ENCODE assay signal across 1 cellular context in genomic region chr18:59141294-59142068, GRCh38.
A peak's percentile ranks its signal among the peaks of the same experiment; 100 is the strongest.
TF ChIP-seq lines count a peak whose summit lies in the region.

No MANE protein-coding gene starts in this region.

TF ChIP-seq in HepG2, 621 proteins besides CTCF, POLR2A, EP300 and RAD21 (continued from another document and continues in another):
- TF ChIP-seq ETS1 (CRISPR knock-in tag; IDR thresholded peaks at IDR 0.05) (no peak), KMT2B (CRISPR knock-in tag; IDR thresholded peaks at IDR 0.05) (peak; percentile 25), PRDM10 (CRISPR knock-in tag; IDR thresholded peaks at IDR 0.05; ENCODE audit: low read depth) (no peak), RORA (CRISPR knock-in tag; IDR thresholded peaks at IDR 0.05) (no peak), ZSCAN22 (CRISPR knock-in tag; IDR thresholded peaks at IDR 0.05) (no peak), MED1 (CRISPR knock-in tag; IDR thresholded peaks at IDR 0.05) (peak; percentile 70), TAF1 (CRISPR knock-in tag; IDR thresholded peaks at IDR 0.05) (peak; percentile 29; the same call in 1 of the 2 replicates), ZNF710 (CRISPR knock-in tag; IDR thresholded peaks at IDR 0.05; ENCODE audit: borderline replicate concordance) (peak; percentile 87), FOXP1 (IDR thresholded peaks at IDR 0.05) (peak; percentile 62), FOXP1 (CRISPR knock-in tag; IDR thresholded peaks at IDR 0.05) (peak; percentile 77), ZBTB39 (CRISPR knock-in tag; IDR thresholded peaks at IDR 0.05) (no peak), ZNF143 (CRISPR knock-in tag; IDR thresholded peaks at IDR 0.05) (0 out of 2 replicates have a peak, but pooled peaks have one; percentile 34), KDM6A (CRISPR knock-in tag; IDR thresholded peaks at IDR 0.05; ENCODE audit: low read depth) (0 out of 2 replicates have a peak, but pooled peaks have one; percentile 50), LCORL (IDR thresholded peaks at IDR 0.05) (no peak), LCORL (CRISPR knock-in tag; IDR thresholded peaks at IDR 0.05) (peak; percentile 41; the same call in 1 of the 2 replicates), ZBTB44 (CRISPR knock-in tag; IDR thresholded peaks at IDR 0.05) (no peak), MAFK (conservative IDR thresholded peaks at IDR 0.05 in 1 of 2, IDR thresholded peaks at IDR 0.05 in 1 of 2; ENCODE audit: low read length in 2 of 2) (peak; percentile 91 to 96), THRA (CRISPR knock-in tag; IDR thresholded peaks at IDR 0.05; ENCODE audit: borderline replicate concordance) (peak; percentile 64; the same call in 1 of the 2 replicates), SRY (CRISPR knock-in tag; IDR thresholded peaks at IDR 0.05) (no peak), POGZ (CRISPR knock-in tag; IDR thresholded peaks at IDR 0.05) (peak; percentile 63), ONECUT2 (CRISPR knock-in tag; IDR thresholded peaks at IDR 0.05) (peak; percentile 72), ZNF335 (CRISPR knock-in tag; IDR thresholded peaks at IDR 0.05) (peak; percentile 57; the same call in 1 of the 2 replicates), REXO4 (CRISPR knock-in tag; IDR thresholded peaks at IDR 0.05; ENCODE audit: borderline replicate concordance) (no peak), PPARG (CRISPR knock-in tag; conservative IDR thresholded peaks at IDR 0.05) (peak; percentile 80), TOE1 (CRISPR knock-in tag; IDR thresholded peaks at IDR 0.05) (no peak), ZSCAN21 (CRISPR knock-in tag; IDR thresholded peaks at IDR 0.05; ENCODE audit: borderline replicate concordance) (peak; percentile 94), RERE (CRISPR knock-in tag; IDR thresholded peaks at IDR 0.05; ENCODE audit: low read depth) (peak; percentile 56), GFI1 (CRISPR knock-in tag; IDR thresholded peaks at IDR 0.05; ENCODE audit: borderline replicate concordance) (0 out of 2 replicates have a peak, but pooled peaks have one; percentile 36), CHCHD3 (CRISPR knock-in tag; IDR thresholded peaks at IDR 0.05) (no peak), TCF12 (IDR thresholded peaks at IDR 0.05) (no peak), TCF12 (CRISPR knock-in tag; IDR thresholded peaks at IDR 0.05) (peak; percentile 41; the same call in 1 of the 2 replicates), ZNF292 (CRISPR knock-in tag; IDR thresholded peaks at IDR 0.05; ENCODE audit: borderline replicate concordance, low read depth) (peak; percentile 85; the same call in 1 of the 2 replicates), ZNF788 (CRISPR knock-in tag; IDR thresholded peaks at IDR 0.05; ENCODE audit: borderline replicate concordance) (peak; percentile 38; the same call in 1 of the 2 replicates), FOSL2 (CRISPR knock-in tag; IDR thresholded peaks at IDR 0.05) (peak; percentile 70), CREM (IDR thresholded peaks at IDR 0.05) (peak; percentile 69), CREM (CRISPR knock-in tag; IDR thresholded peaks at IDR 0.05) (no peak), MNT (IDR thresholded peaks at IDR 0.05) (peak; percentile 39), CEBPB (IDR thresholded peaks at IDR 0.05; ENCODE audit: borderline replicate concordance, low read depth, low read length) (peak; percentile 79), MEIS1 (CRISPR knock-in tag; IDR thresholded peaks at IDR 0.05; ENCODE audit: borderline replicate concordance) (no peak; the same call in 1 of the 2 replicates), PITX1 (CRISPR knock-in tag; IDR thresholded peaks at IDR 0.05) (peak; percentile 87), PBX2 (CRISPR knock-in tag; IDR thresholded peaks at IDR 0.05) (0 out of 2 replicates have a peak, but pooled peaks have one; percentile 48)
